In the genomic region with DNA sequence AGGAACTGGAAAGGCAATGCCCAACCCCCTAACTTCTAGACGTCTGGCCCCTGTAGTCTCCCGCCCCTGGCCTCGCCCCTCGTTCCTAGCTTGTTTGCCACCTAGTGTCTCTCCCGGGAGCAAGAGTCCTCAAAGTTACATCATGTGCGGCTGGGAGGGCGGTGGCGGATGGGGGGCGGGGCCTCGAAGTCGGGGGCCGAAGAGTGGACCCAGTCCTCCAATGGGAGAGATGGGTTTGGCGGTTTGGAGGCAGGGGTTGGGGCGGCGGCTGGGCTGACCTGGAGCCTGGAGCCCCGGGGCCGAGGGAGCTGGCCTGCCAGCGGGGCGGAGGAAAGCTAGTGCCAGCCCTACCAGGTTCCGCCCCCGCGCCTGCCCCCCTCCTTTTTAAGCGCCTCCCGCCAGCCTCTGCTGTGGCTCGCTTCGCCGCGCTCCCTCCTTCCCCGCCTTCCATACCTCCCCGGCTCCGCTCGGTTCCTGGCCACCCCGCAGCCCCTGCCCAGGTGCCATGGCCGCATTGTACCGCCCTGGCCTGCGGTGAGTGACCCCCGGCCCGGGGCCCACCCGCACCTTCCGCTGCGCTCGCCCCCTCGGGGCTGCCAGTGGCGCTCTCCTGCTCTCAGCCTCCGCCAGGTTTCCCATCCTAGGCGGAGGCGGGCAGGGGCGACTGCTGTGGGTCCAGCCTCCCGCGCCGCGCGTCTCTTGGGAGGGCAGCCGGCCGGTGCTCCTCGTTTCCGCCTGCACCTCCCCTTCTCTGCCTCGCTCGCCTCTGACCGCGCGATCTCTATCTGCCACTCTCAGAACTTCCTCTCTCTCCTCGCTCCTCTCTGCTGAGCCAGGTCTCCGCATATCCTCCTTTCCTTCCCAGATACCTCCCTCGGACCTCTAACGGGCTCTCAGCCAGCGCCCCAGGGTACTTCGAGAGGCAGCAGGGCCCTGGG, we compare ENCODE assay signal across 7 cellular contexts. TPM values are rescaled to one million over a fixed set of nuclear protein-coding genes. Genes with fewer than 3 reads are reported as not detected.
DNase-seq lines count a peak whose midpoint lies in the region; ATAC-seq and TF ChIP-seq lines count a peak whose summit lies in the region.

A gene (plus strand): TSS at position 411 of the 938 bp plus-strand sequence. CDS start 95 bp downstream, at position 506.

- CTCF ChIA-PET in mammary epithelial cell (lab: Charles Lee; ENCODE audit: low non-redundant PET) = interaction anchor here (1.1 to 1.5 kb wide), 3 partner anchors 15 to 67 kb away, joined by 5 to 13 read pairs (median 8); a partner anchor contains a TSS

- TF ChIP-seq CTCF in VCaP (conservative IDR thresholded peaks at IDR 0.05) = peak; percentile 15; the same call in 1 of the 2 replicates
- TF ChIP-seq CTCF in mammary epithelial cell (conservative IDR thresholded peaks at IDR 0.05 in 1 of 2, IDR thresholded peaks at IDR 0.05 in 1 of 2; ENCODE audit: extremely low read depth in 1 of 2, insufficient read depth in 1 of 2, low read depth in 1 of 2, low read length in 2 of 2) = peak in 1 of 2 donors; percentile 6

- 3% methylated on average over 17 of the region's 68 CpGs for WGBS in mammary epithelial cell (ENCODE audit: low coverage, missing lambda C conversion rate)

- in situ Hi-C loops in mammary epithelial cell (cut with MboI; ENCODE audit: low sequenced_read_pairs in 2 of 2) = loop anchor here in 1 of 2 donors (5.0 kb wide), 2 partner anchors 37 to 82 kb away; no protein-coding TSS in a partner anchor

- H3K4me2 ChIP-seq in mammary epithelial cell (ENCODE audit: insufficient read depth, low read depth, low read length) = peak within 1 kb of the TSS; percentile 90

- H4K20me1 ChIP-seq in mammary epithelial cell (ENCODE audit: insufficient read depth, low read length) = no peaks in the 10 kb centered on the region

- dilution Hi-C loops in mammary epithelial cell (cut with HindIII; ENCODE audit: low sequenced_read_pairs) = loop anchor here (5.0 kb wide), 1 partner anchor 37 kb away; no protein-coding TSS in a partner anchor

- ATAC-seq in GM18517 (IDR thresholded peaks at IDR 0.05; ENCODE audit: unreplicated experiment) (peak; percentile 35), HG03064 (IDR thresholded peaks at IDR 0.05; ENCODE audit: low read depth, unreplicated experiment) (peak; percentile 40)

- peak within 1 kb of the TSS; percentile 80 for H3K9ac ChIP-seq in mammary epithelial cell (ENCODE audit: insufficient read depth, low read length)

- no peaks in the 10 kb centered on the region for H3K9me3 ChIP-seq in mammary epithelial cell (replicated peaks; ENCODE audit: insufficient read depth, low read length)

- H3K27me3 ChIP-seq in mammary epithelial cell (ENCODE audit: insufficient read depth, low read length) = no peaks in the 10 kb centered on the region

- DNase-seq in NCI-H2171 treated with DMSO at 0.1 percent for 48 hours (lab: John Stamatoyannopoulos, UW) (peak; percentile 85), mammary epithelial cell (peak; percentile 88), iPS-NIHi7 (ENCODE audit: extremely low spot score) (peak; percentile 99)
- peak; percentile 73 to 92 for DNase-seq in stimulated activated CD4-positive, alpha-beta T cell treated with anti-CD3 and anti-CD28 coated beads, Interleukin-12 subunit alpha, Interleukin-12 subunit beta, amount 100 ng/mL, for 24 hours (ENCODE audit: low read depth in 2 of 2)

- H3K27ac ChIP-seq in VCaP (peak within 1 kb of the TSS; percentile 84), mammary epithelial cell (ENCODE audit: insufficient read depth, low read depth, low read length) (peak within 1 kb of the TSS; percentile 54)

- peaks cover 12% of the 10 kb centered on the region for H3K4me1 ChIP-seq in mammary epithelial cell (ENCODE audit: insufficient read depth, low read length)

- intact Hi-C loops in mammary epithelial cell (cut with micrococcal nuclease) = loop anchor here (1.0 kb wide), 3 partner anchors 14 to 117 kb away; a partner anchor contains a TSS

- peak within 1 kb of the TSS; percentile 67 to 86 (median 77) for H3K4me3 ChIP-seq in mammary epithelial cell (replicated peaks in 1 of 3; ENCODE audit: insufficient read depth in 1 of 3, low read depth in 2 of 3, low read length in 3 of 3)

- no peaks in the 10 kb centered on the region for H3K36me3 ChIP-seq in mammary epithelial cell (ENCODE audit: insufficient read depth, low read length)

- BruUV-seq in mammary epithelial cell (replicated peaks; lab: Mats Ljungman, UMichigan) = TSS peak; percentile 79

- peaks cover 12% of the 10 kb centered on the region for H3K79me2 ChIP-seq in mammary epithelial cell (ENCODE audit: insufficient read depth, low read length)

- H2AFZ ChIP-seq in mammary epithelial cell (ENCODE audit: low read depth, low read length) = peak within 1 kb of the TSS; percentile 76

RNA-seq across cellular contexts. Expression of the gene that starts here (rescaled TPM):
- 100 to 1,000 TPM in 1 of 2 donors, 10 to 100 TPM in 1; 55.5 to 129 TPM for total RNA-seq in mammary epithelial cell
- polyA plus RNA-seq in mammary epithelial cell = 45.2 TPM
- 27.1 TPM for polyA minus RNA-seq in mammary epithelial cell

Comparison
In these comparisons a context has a peak if more than half of its experiments do, and no peak if none do; other contexts are left out.
1. Peak in every context shown above with its lines: DNase-seq, ATAC-seq, H3K4me3 ChIP-seq and H3K27ac ChIP-seq.